Comparison of ENCODE assay signal across 11 cellular contexts in genomic region chr1:180927348-180927747, GRCh38. TPM values are rescaled to one million over a fixed set of nuclear protein-coding genes. Genes with fewer than 3 reads are reported as not detected.
DNase-seq lines count a peak whose midpoint lies in the region; ATAC-seq, FAIRE-seq and TF ChIP-seq lines count a peak whose summit lies in the region.
"Had no signal": no experiment of that assay in that cellular context is flagged by ENCODE, and none has a peak within 500 bp of the region (broad histone marks: within the 10 kb centered on the region; RNA-seq: fewer than 3 reads in every experiment).

No MANE protein-coding gene starts in this region.

- H3K9me3 ChIP-seq in kidney (ENCODE audit: control insufficient read depth in 1 of 2, low read length in 2 of 2) (no peaks in the 10 kb centered on the region), trophoblast cell (ENCODE audit: insufficient read depth, low read depth, low read length) (no peaks in the 10 kb centered on the region)

- intact Hi-C loops in kidney (cut with DNase I), result no loop called here

- no peak overlapping the region for H3K18ac ChIP-seq in trophoblast cell (ENCODE audit: low read length)

- no peak overlapping the region for H3K14ac ChIP-seq in trophoblast cell (ENCODE audit: low read length)

- CTCF ChIA-PET in WTC11 (lab: Charles Lee), result interaction anchor here (1.2 to 3.0 kb wide), 3 partner anchors 10 to 46 kb away, joined by 3 to 22 read pairs (median 11); no protein-coding TSS in a partner anchor

- no peak overlapping the region for H4K91ac ChIP-seq in trophoblast cell (ENCODE audit: low read depth, low read length)

- no peaks in the 10 kb centered on the region for H3K27me3 ChIP-seq in trophoblast cell (ENCODE audit: insufficient read depth, low read length)
- H3K27me3 ChIP-seq: brain microvascular endothelial cell had no signal

- H4K8ac ChIP-seq in trophoblast cell (ENCODE audit: low read depth, low read length), result no peak overlapping the region

- peak overlapping the region in 1 of 2 donors; percentile 78 for H3K27ac ChIP-seq in kidney (ENCODE audit: low read depth in 2 of 2, low read length in 2 of 2)
- H3K27ac ChIP-seq in substantia nigra (ENCODE audit: low read depth, low read length, poor library complexity, severe bottlenecking), result peak overlapping the region; percentile 92
- no peak overlapping the region for H3K27ac ChIP-seq in trophoblast cell (ENCODE audit: low read depth, low read length)
- H3K27ac ChIP-seq: brain microvascular endothelial cell had no signal

- peaks cover 59% of the 10 kb centered on the region for H3K4me1 Mint-ChIP-seq in WTC11
- H3K4me1 Mint-ChIP-seq in activated T-cell treated with anti-CD3 and anti-CD28 coated beads, Interleukin-2, amount 50 U/mL, for 4 hours (ENCODE audit: low read depth), result no peaks in the 10 kb centered on the region

- H2AK5ac ChIP-seq in trophoblast cell (ENCODE audit: low read length), result no peak overlapping the region

- H3K4me2 ChIP-seq in trophoblast cell (ENCODE audit: low read length), result no peak overlapping the region

- no peaks in the 10 kb centered on the region for H3K36me3 Mint-ChIP-seq in WTC11
- H3K36me3 Mint-ChIP-seq in activated T-cell treated with anti-CD3 and anti-CD28 coated beads, Interleukin-2, amount 50 U/mL, for 4 hours (ENCODE audit: insufficient read depth), result no peaks in the 10 kb centered on the region

- H3K79me1 ChIP-seq in trophoblast cell (ENCODE audit: low read length), result peaks cover 3% of the 10 kb centered on the region

- no peak overlapping the region for H2BK5ac ChIP-seq in trophoblast cell (ENCODE audit: low read depth, low read length, poor library complexity)

- H3K4me3 Mint-ChIP-seq in WTC11, result no peak overlapping the region
- H3K4me3 Mint-ChIP-seq in activated T-cell treated with anti-CD3 and anti-CD28 coated beads, Interleukin-2, amount 50 U/mL, for 4 hours, result no peak overlapping the region

- no peak overlapping the region for H3K23ac ChIP-seq in trophoblast cell (ENCODE audit: low read length)

- H2AFZ ChIP-seq in trophoblast cell (ENCODE audit: insufficient read depth, low read length, poor library complexity), result no peak overlapping the region

- H3K9ac ChIP-seq in kidney (ENCODE audit: low read length in 2 of 2), result peak overlapping the region in 1 of 2 donors; percentile 31
- H3K9ac ChIP-seq in trophoblast cell (ENCODE audit: low read length), result no peak overlapping the region

- H3K79me2 ChIP-seq in trophoblast cell (ENCODE audit: control insufficient read depth, insufficient read depth, low read length, poor library complexity), result no peaks in the 10 kb centered on the region

- H3K27me3 Mint-ChIP-seq in WTC11 (ENCODE audit: low read depth), result no peaks in the 10 kb centered on the region
- no peaks in the 10 kb centered on the region for H3K27me3 Mint-ChIP-seq in activated T-cell treated with anti-CD3 and anti-CD28 coated beads, Interleukin-2, amount 50 U/mL, for 4 hours (ENCODE audit: low read depth)

- no peak overlapping the region for H2BK120ac ChIP-seq in trophoblast cell (ENCODE audit: insufficient read depth, low read length, poor library complexity)

- POLR2A ChIA-PET in WTC11 (lab: Charles Lee), result no interaction called here

- H3K4me3 ChIP-seq in kidney (ENCODE audit: low read length in 2 of 2) (no peak overlapping the region), trophoblast cell (ENCODE audit: low read depth, low read length) (no peak overlapping the region)

- H3K9me3 Mint-ChIP-seq in WTC11, result no peaks in the 10 kb centered on the region
- H3K9me3 Mint-ChIP-seq in activated T-cell treated with anti-CD3 and anti-CD28 coated beads, Interleukin-2, amount 50 U/mL, for 4 hours, result no peaks in the 10 kb centered on the region

- WGBS in trophoblast cell (ENCODE audit: extremely low coverage, insufficient coverage, insufficient read length), result no CpG with 5 or more reads among the region's 13 CpGs

- FAIRE-seq in kidney (lab: Jason Lieb, UNC), result no peak
- FAIRE-seq: urothelium cell line had no signal

- no peak overlapping the region for H4K12ac ChIP-seq in trophoblast cell (ENCODE audit: low read depth, low read length)

- H3K4ac ChIP-seq in trophoblast cell (ENCODE audit: low read depth, low read length), result no peak overlapping the region

- H3K27ac Mint-ChIP-seq in WTC11, result peak overlapping the region; percentile 80; the same call in 1 of the 2 replicates

- DNase-seq in NCI-H187 (lab: John Stamatoyannopoulos, UW), result peak; percentile 70 to 76
- DNase-seq in WTC11 (ENCODE audit: low spot score), result no peak
- peak; percentile 56 for DNase-seq in kidney
- peak in 27 of 49 donors; percentile 18 to 77 (median 39) for DNase-seq in substantia nigra (lab: John Stamatoyannopoulos, UW)
- no peak for DNase-seq in activated T-cell treated with anti-CD3 and anti-CD28 coated beads, Interleukin-2, amount 50 U/mL, for 4 hours
- DNase-seq in trophoblast cell, result no peak
- DNase-seq: activated CD4-positive, CD25-positive, alpha-beta regulatory T cell; brain microvascular endothelial cell; DMS153 had no signal

- peaks cover 39 to 43% of the 10 kb centered on the region in 2 donors for H3K4me1 ChIP-seq in kidney (ENCODE audit: control insufficient read depth in 1 of 2, insufficient read depth in 1 of 2, low read depth in 1 of 2, low read length in 2 of 2)
- peaks cover 12% of the 10 kb centered on the region in 2 experiments for H3K4me1 ChIP-seq in trophoblast cell (ENCODE audit: control insufficient read depth in 1 of 2, insufficient read depth in 2 of 2, low read length in 2 of 2)

- peaks cover 0 to 2% of the 10 kb centered on the region in 2 donors for H3K36me3 ChIP-seq in kidney (ENCODE audit: control insufficient read depth in 1 of 2, insufficient read depth in 2 of 2, low read length in 2 of 2)
- no peaks in the 10 kb centered on the region for H3K36me3 ChIP-seq in trophoblast cell (ENCODE audit: control insufficient read depth in 1 of 2, insufficient read depth in 2 of 2, low read length in 2 of 2)
- H3K36me3 ChIP-seq: brain microvascular endothelial cell had no signal

- no peak for TF ChIP-seq CTCF in WTC11 (IDR thresholded peaks at IDR 0.05)
- TF ChIP-seq CTCF in kidney (IDR thresholded peaks at IDR 0.05; ENCODE audit: borderline replicate concordance, extremely low read depth, insufficient read depth), result no peak

- ATAC-seq in WTC11 (no peak), HG03457 (IDR thresholded peaks at IDR 0.05; ENCODE audit: unreplicated experiment) (no peak)
- ATAC-seq in activated T-cell treated with anti-CD3 and anti-CD28 coated beads, Interleukin-2, amount 50 U/mL, for 4 hours, result no peak

- no peak overlapping the region for H2BK12ac ChIP-seq in trophoblast cell (ENCODE audit: low read length)

TF ChIP-seq in WTC11, 78 proteins besides CTCF, POLR2A, EP300 and RAD21:
- TF ChIP-seq CDX4 (CRISPR knock-in tag; IDR thresholded peaks at IDR 0.05; ENCODE audit: borderline replicate concordance) (no peak), GABPB1 (CRISPR knock-in tag; IDR thresholded peaks at IDR 0.05) (no peak), SP1 (CRISPR knock-in tag; conservative IDR thresholded peaks at IDR 0.05) (no peak), EMX1 (CRISPR knock-in tag; IDR thresholded peaks at IDR 0.05) (no peak)

RNA-seq across cellular contexts. Expression of gene KIAA1614, which starts 14.7 kb away (rescaled TPM):
- 1.8 to 3.3 TPM (median 2.1 TPM) in 3 replicates for total RNA-seq in WTC11 (2021)
- total RNA-seq in kidney, result 12.3 TPM
- 5.4 TPM for polyA plus RNA-seq in kidney (ENCODE audit: insufficient read depth, low read depth, low replicate concordance)
- under 1 TPM; 0.10 to 0.16 (median 0.11) TPM for total RNA-seq in activated T-cell treated with anti-CD3 and anti-CD28 coated beads, Interleukin-2, amount 50 U/mL, for 4 hours
- polyA plus RNA-seq in trophoblast cell (2013), result 0.35 and 0.42 TPM in 2 replicates

Comparison
In these comparisons a context has a peak if more than half of its experiments do, and no peak if none do; other contexts are left out.
1. DNase-seq: peak in NCI-H187 (2 of 2), kidney (single experiment) and substantia nigra (27 of 49); none in WTC11 (single experiment), activated T-cell treated with anti-CD3 and anti-CD28 coated beads, Interleukin-2, amount 50 U/mL, for 4 hours (single experiment) and trophoblast cell (0 of 2).